11 cellular contexts compared by ENCODE assay signal in genomic region chr6:158705386-158706126, GRCh38. TPM values are rescaled to one million over a fixed set of nuclear protein-coding genes. Genes with fewer than 3 reads are reported as not detected.
DNase-seq lines count a peak whose midpoint lies in the region; ATAC-seq, FAIRE-seq and TF ChIP-seq lines count a peak whose summit lies in the region.
"Had no signal": no experiment of that assay in that cellular context is flagged by ENCODE, and none has a peak within 500 bp of the region (broad histone marks: within the 10 kb centered on the region; RNA-seq: fewer than 3 reads in every experiment).

No MANE protein-coding gene starts in this region.

- H3K79me1 ChIP-seq in H1 (ENCODE audit: low read depth, low read length), result no peaks in the 10 kb centered on the region

- H4K20me1 ChIP-seq in H1 (replicated peaks in 1 of 2; ENCODE audit: control insufficient read depth in 1 of 2, insufficient read depth in 2 of 2, low read length in 2 of 2), result no peaks in the 10 kb centered on the region

- H3K9ac ChIP-seq in H1 (replicated peaks in 1 of 4; ENCODE audit: extremely low read depth in 1 of 4, low read depth in 3 of 4, low read length in 3 of 4) (no peak overlapping the region), parathyroid adenoma (no peak overlapping the region)

- TF ChIP-seq CTCF in right atrium auricular region (IDR thresholded peaks at IDR 0.05) (no peak), H1 (IDR thresholded peaks at IDR 0.05; ENCODE audit: control extremely low read depth in 1 of 3, insufficient read depth in 1 of 3, low read depth in 1 of 3, low read length in 3 of 3) (no peak), parathyroid adenoma (IDR thresholded peaks at IDR 0.05) (no peak)

- H2BK12ac ChIP-seq in H1 (ENCODE audit: low read depth, low read length), result peak overlapping the region; percentile 75; the same call in 1 of the 2 replicates

- TF ChIP-seq RAD21 in H1 (IDR thresholded peaks at IDR 0.05 in 1 of 2, conservative IDR thresholded peaks at IDR 0.05 in 1 of 2; ENCODE audit: low read depth in 2 of 2, low read length in 2 of 2), result no peak

- H3K4ac ChIP-seq in H1 (replicated peaks; ENCODE audit: insufficient read length, low read depth, low read length), result no peak overlapping the region

- H2AFZ ChIP-seq in H1 (ENCODE audit: low read length), result no peak overlapping the region
- no peak overlapping the region for H2AFZ ChIP-seq in parathyroid adenoma

- no peaks in the 10 kb centered on the region for H3K27me3 ChIP-seq in right atrium auricular region
- H3K27me3 ChIP-seq in H1 (replicated peaks in 1 of 4; ENCODE audit: control insufficient read depth in 3 of 4, extremely low read depth in 1 of 4, insufficient read depth in 3 of 4, low read length in 3 of 4), result no peaks in the 10 kb centered on the region
- no peaks in the 10 kb centered on the region for H3K27me3 ChIP-seq in parathyroid adenoma (ENCODE audit: control insufficient read depth, insufficient read depth, low read length)

- no peak overlapping the region for H4K8ac ChIP-seq in H1 (ENCODE audit: extremely low read depth, insufficient read depth, low read length)

- WGBS in H1 (ENCODE audit: extremely low coverage in 1 of 2, insufficient coverage in 1 of 2, insufficient read length in 1 of 2, insufficient replicate concordance in 2 of 2, low coverage in 1 of 2, low lambda C conversion rate in 2 of 2, missing lambda C conversion rate in 1 of 2), 2 experiments, result 90% methylated on average over 12 of the region's 13 CpGs; no CpG with 5 or more reads in 1 of the 2 experiments

- H3K4me3 ChIP-seq in right atrium auricular region (no peak overlapping the region), H1 (ENCODE audit: extremely low read depth in 1 of 4, insufficient read depth in 2 of 4, low read depth in 3 of 4, low read length in 4 of 4) (no peak overlapping the region), parathyroid adenoma (ENCODE audit: low read depth, low read length) (no peak overlapping the region)

- H2BK120ac ChIP-seq in H1 (replicated peaks; ENCODE audit: low read depth, low read length), result no peak overlapping the region

- no peaks in the 10 kb centered on the region for H3K36me3 ChIP-seq in right atrium auricular region
- no peaks in the 10 kb centered on the region for H3K36me3 ChIP-seq in H1 (ENCODE audit: control insufficient read depth in 2 of 4, insufficient read depth in 4 of 4, low read length in 3 of 4)
- H3K36me3 ChIP-seq in parathyroid adenoma (ENCODE audit: control insufficient read depth, insufficient read depth, low read length), result no peaks in the 10 kb centered on the region

- H3K56ac ChIP-seq in H1 (replicated peaks; ENCODE audit: insufficient read length, low read depth, low read length), result no peak overlapping the region

- no peak for TF ChIP-seq POLR2A in H1 (IDR thresholded peaks at IDR 0.05; ENCODE audit: control extremely low read depth in 1 of 2, low read depth in 2 of 2, low read length in 2 of 2)

- intact Hi-C loops in left cardiac atrium (cut with DNase I), result loop anchor here in 1 of 2 donors (2.0 to 5.0 kb wide), 2 partner anchors 112 to 265 kb away; partner anchors contain the start of gene EZR

- peaks cover 2% of the 10 kb centered on the region; the same call in 1 of the 2 replicates for H3K23me2 ChIP-seq in H1 (ENCODE audit: low read depth, low read length)

- H2BK5ac ChIP-seq in H1 (ENCODE audit: low read depth, low read length), result no peak overlapping the region

- POLR2A ChIA-PET in H1 (lab: Charles Lee; ENCODE audit: partially characterized antibody), result interaction anchor here (1.4 kb wide), 1 partner anchor 98 kb away, joined by 3 read pairs; no protein-coding TSS in a partner anchor

- no peak for TF ChIP-seq EP300 in H1 (IDR thresholded peaks at IDR 0.05; ENCODE audit: borderline replicate concordance in 1 of 2, low read depth in 2 of 2, low read length in 2 of 2)

- CTCF ChIA-PET in H1 (lab: Charles Lee; ENCODE audit: partially characterized antibody), result interaction anchor here (0.6 to 4.3 kb wide), 15 partner anchors 8 to 266 kb away, joined by 3 to 32 read pairs (median 4); no protein-coding TSS in a partner anchor

- no peak overlapping the region for H2AK5ac ChIP-seq in H1 (ENCODE audit: low read depth, low read length)

- no peak overlapping the region for H4K91ac ChIP-seq in H1 (replicated peaks; ENCODE audit: insufficient read length, low read length)

- ATAC-seq in left cardiac atrium, result no peak
- ATAC-seq in GM18873 (IDR thresholded peaks at IDR 0.05; ENCODE audit: low FRiP score, unreplicated experiment), result no peak
- no peak for ATAC-seq in HG02642 (IDR thresholded peaks at IDR 0.05; ENCODE audit: poor library complexity, unreplicated experiment)

- no peak overlapping the region for H4K5ac ChIP-seq in H1 (ENCODE audit: insufficient read length, low read depth, low read length)

- H2BK20ac ChIP-seq in H1 (ENCODE audit: low read length), result 0 out of 2 replicates have a peak overlapping the region, but pooled peaks have one; percentile 18

- H3K23ac ChIP-seq in H1 (ENCODE audit: insufficient read length), result no peak overlapping the region

- FAIRE-seq in H1 (lab: Jason Lieb, UNC), result no peak

- peak overlapping the region; percentile 53; the same call in 1 of the 2 replicates for H2BK15ac ChIP-seq in H1 (ENCODE audit: low read length)

- DNase-seq in right atrium auricular region (ENCODE audit: low spot score), result no peak
- no peak for DNase-seq in left cardiac atrium
- DNase-seq in H1 (ENCODE audit: low read depth in 1 of 2, low spot score in 2 of 2), result no peak
- DNase-seq in stimulated activated CD4-positive, alpha-beta T cell treated with anti-CD3 and anti-CD28 coated beads, Interleukin-4, amount 100 ng/mL, for 24 hours, result no peak
- no peak for DNase-seq in NCI-H345 treated with DMSO at 0.1 percent for 48 hours (lab: John Stamatoyannopoulos, UW; ENCODE audit: unreplicated experiment)
- DNase-seq: activated B cell treated with CpG ODN at 0.5 μM for 24 hours; activated T-cell treated with anti-CD3 and anti-CD28 coated beads, Interleukin-2, amount 50 U/mL, for 4 hours; effector memory CD4-positive, alpha-beta T cell had no signal

- H3K14ac ChIP-seq in H1 (ENCODE audit: insufficient read length), result no peak overlapping the region

- H3K27ac ChIP-seq in right atrium auricular region (peak overlapping the region; percentile 78 to 87), H1 (ENCODE audit: low read depth, low read length) (no peak overlapping the region), parathyroid adenoma (peak overlapping the region; percentile 75)

- peaks cover 0 to 50% of the 10 kb centered on the region in 2 donors for H3K4me1 ChIP-seq in right atrium auricular region
- H3K4me1 ChIP-seq in H1 (replicated peaks in 1 of 4; ENCODE audit: control insufficient read depth in 3 of 4, insufficient read depth in 4 of 4, low read length in 3 of 4), result peaks cover 0 to 4% (median 1%) of the 10 kb centered on the region in 4 experiments; a peak in 1 of 7 replicates
- peaks cover 21% of the 10 kb centered on the region for H3K4me1 ChIP-seq in parathyroid adenoma

- no peak overlapping the region for H3K4me2 ChIP-seq in H1 (ENCODE audit: insufficient read depth in 1 of 2, low read depth in 2 of 2, low read length in 2 of 2)
- no peak overlapping the region for H3K4me2 ChIP-seq in parathyroid adenoma (ENCODE audit: low read length)

- no peaks in the 10 kb centered on the region for H3K9me3 ChIP-seq in right atrium auricular region
- no peaks in the 10 kb centered on the region for H3K9me3 ChIP-seq in H1 (ENCODE audit: insufficient read depth in 2 of 2, low read depth in 1 of 2, low read length in 1 of 2)
- no peaks in the 10 kb centered on the region for H3K9me3 ChIP-seq in parathyroid adenoma (ENCODE audit: control insufficient read depth, low read length)

- H3K79me2 ChIP-seq in H1 (ENCODE audit: control insufficient read depth in 1 of 2, insufficient read depth in 2 of 2, low read length in 2 of 2) (no peaks in the 10 kb centered on the region), parathyroid adenoma (peaks cover 2% of the 10 kb centered on the region)

- H3K18ac ChIP-seq in H1 (ENCODE audit: extremely low read depth, low read length), result no peak overlapping the region

TF ChIP-seq in H1, 55 proteins besides CTCF, POLR2A, EP300 and RAD21:
- TF ChIP-seq SAP30 (IDR thresholded peaks at IDR 0.05; ENCODE audit: insufficient read depth, insufficient replicate concordance, low read length) (no peak), CREB1 (IDR thresholded peaks at IDR 0.05) (no peak), CHD1 (IDR thresholded peaks at IDR 0.05; ENCODE audit: low read depth, low read length) (no peak), TBP (IDR thresholded peaks at IDR 0.05; ENCODE audit: low read depth, low read length) (no peak), SP2 (IDR thresholded peaks at IDR 0.05; ENCODE audit: low read length) (no peak), ASH2L (IDR thresholded peaks at IDR 0.05; ENCODE audit: low read length) (no peak), FOSL1 (IDR thresholded peaks at IDR 0.05; ENCODE audit: insufficient read depth, low read depth, low read length) (no peak), RFX5 (IDR thresholded peaks at IDR 0.05; ENCODE audit: borderline replicate concordance, low read depth, low read length) (no peak), SP4 (IDR thresholded peaks at IDR 0.05; ENCODE audit: low read length) (no peak), TCF12 (IDR thresholded peaks at IDR 0.05; ENCODE audit: low read depth, low read length) (no peak), MAFK (IDR thresholded peaks at IDR 0.05; ENCODE audit: low read depth, low read length) (no peak), RNF2 (IDR thresholded peaks at IDR 0.05; ENCODE audit: borderline replicate concordance, low read depth, low read length, missing control alignments, poor library complexity, severe bottlenecking) (no peak), SIX5 (IDR thresholded peaks at IDR 0.05; ENCODE audit: low read depth, low read length) (no peak)

RNA-seq across cellular contexts. Expression of gene SYTL3, which starts 55.7 kb away (rescaled TPM):
- total RNA-seq in right atrium auricular region (1 to 10 TPM; 4.2 to 5.6 TPM), left cardiac atrium (1 to 10 TPM; 3.7 to 4.4 TPM)
- 0.42 and 0.99 TPM in 2 replicates for total RNA-seq in H1 (2021; fragmentation: NEBNext Ultra II Directional; extraction: Animal tissue kit (Norgen Biotek cat#: 25700))
- 0.27 and 0.28 TPM in 2 replicates for polyA plus RNA-seq in H1 (2011; rRNA removed)
- polyA plus RNA-seq in H1 (2011; cell fraction: cytosol; rRNA removed), result 0.35 TPM
- 0.19 TPM for polyA plus RNA-seq in H1 (2011; cell fraction: nucleus; rRNA removed)
- 0.29 to 0.46 TPM (median 0.34 TPM) in 4 replicates for polyA plus RNA-seq in H1 (2012, experiment 1 of 2)
- 0.34 TPM for polyA plus RNA-seq in H1 (2012, experiment 2 of 2)
- 0.20 TPM for polyA plus RNA-seq in H1 (2013, experiment 1 of 2)
- 0.24 TPM for polyA plus RNA-seq in H1 (2013, experiment 2 of 2)
- polyA minus RNA-seq in H1 (2011; rRNA and poly(A)+ RNA removed), result 0.22 and 0.35 TPM in 2 replicates
- polyA minus RNA-seq in H1 (2011; cell fraction: cytosol; rRNA and poly(A)+ RNA removed), result not detected
- polyA minus RNA-seq in H1 (2011; cell fraction: nucleus; rRNA and poly(A)+ RNA removed), result 0.50 TPM
